ENCODE assay signal across 19 cellular contexts in the genomic region with DNA sequence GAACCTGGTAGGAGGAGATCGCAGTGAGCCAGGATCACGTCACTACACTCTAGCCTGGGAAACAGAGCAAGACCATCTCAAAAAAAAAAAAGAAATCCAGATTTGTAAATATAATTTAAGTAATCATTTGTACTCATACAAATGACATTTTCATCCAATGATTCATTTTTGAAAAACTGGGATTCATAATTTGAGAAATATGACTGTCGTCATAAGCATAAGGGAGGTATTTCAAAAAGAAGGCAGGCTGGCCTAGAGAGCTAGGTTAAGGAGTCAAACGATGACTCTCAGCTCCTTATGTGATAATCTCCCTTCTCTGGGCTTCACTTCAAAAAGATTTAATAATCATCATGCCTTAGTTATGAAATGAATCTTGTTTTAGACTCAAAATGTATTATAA. TPM values are rescaled to one million over a fixed set of nuclear protein-coding genes. Genes with fewer than 3 reads are reported as not detected.
DNase-seq lines count a peak whose midpoint lies in the region; ATAC-seq and TF ChIP-seq lines count a peak whose summit lies in the region.
"Had no signal": no experiment of that assay in that cellular context is flagged by ENCODE, and none has a peak within 500 bp of the region (broad histone marks: within the 10 kb centered on the region; RNA-seq: fewer than 3 reads in every experiment).

No MANE protein-coding gene starts in this region.

- H3K4me3 ChIP-seq in HFF-Myc (replicated peaks; ENCODE audit: low read depth, low read length) (peak overlapping the region; percentile 56; the same call in 1 of the 2 replicates), adipocyte (ENCODE audit: low read length) (peak overlapping the region; percentile 96), hepatocyte (no peak overlapping the region), heart right ventricle (no peak overlapping the region)
- H3K4me3 ChIP-seq: colonic mucosa, gastroesophageal sphincter, thoracic aorta had no signal

- peak overlapping the region; percentile 78 for H3K4me2 ChIP-seq in hepatocyte

- peak overlapping the region; percentile 19 for H3K9ac ChIP-seq in adipocyte (ENCODE audit: low read length)
- H3K9ac ChIP-seq: parathyroid adenoma had no signal

- H3K27ac ChIP-seq in hepatocyte: peak overlapping the region; percentile 98
- H3K27ac ChIP-seq in heart right ventricle: no peak overlapping the region
- H3K27ac ChIP-seq: colonic mucosa, gastroesophageal sphincter, parathyroid adenoma, RWPE1, thoracic aorta had no signal

- peak; percentile 60 for DNase-seq in AG08396 (ENCODE audit: low spot score)
- DNase-seq in HFF-Myc (ENCODE audit: extremely low read depth, low read depth): no peak
- no peak for DNase-seq in adipocyte (ENCODE audit: low read depth)
- no peak for DNase-seq in hepatocyte (ENCODE audit: low spot score)
- DNase-seq in C1 segment of cervical spinal cord (lab: John Stamatoyannopoulos, UW): no peak
- DNase-seq in heart right ventricle: no peak
- DNase-seq in NCI-H2227 (lab: John Stamatoyannopoulos, UW; ENCODE audit: unreplicated experiment): no peak
- DNase-seq: colonic mucosa; left ventricle myocardium superior; NCI-H1092; NCI-H748 treated with DMSO at 0.1 percent for 48 hours; stimulated activated CD4-positive, alpha-beta T cell treated with anti-CD3 and anti-CD28 coated beads, Interleukin-4, amount 100 ng/mL, for 4 hours; stimulated activated CD8-positive, alpha-beta memory T cell treated with anti-CD3 and anti-CD28 coated beads, Interleukin-4, amount 100 ng/mL, for 48 hours had no signal

- WGBS in hepatocyte (ENCODE audit: low lambda C conversion rate, missing lambda C conversion rate): 86% methylated on average over 4 of the region's 4 CpGs
- WGBS in heart right ventricle, 2 donors: 83 to 87% methylated on average over 4 of the region's 4 CpGs

- peaks cover 43% of the 10 kb centered on the region for H3K36me3 ChIP-seq in adipocyte (ENCODE audit: control insufficient read depth, insufficient read depth, low read length, severe bottlenecking)
- no peaks in the 10 kb centered on the region for H3K36me3 ChIP-seq in hepatocyte (replicated peaks; ENCODE audit: insufficient read depth, low read depth)
- H3K36me3 ChIP-seq in heart right ventricle: peaks cover 0 to 47% (median 31%) of the 10 kb centered on the region in 9 donors
- H3K36me3 ChIP-seq: colonic mucosa had no signal

- ATAC-seq in HG02852 (IDR thresholded peaks at IDR 0.05; ENCODE audit: unreplicated experiment) (no peak), heart right ventricle (no peak)
- ATAC-seq: activated T-helper 17 cell treated with anti-CD3 and anti-CD28 coated beads, Interleukin-2, amount 50 U/mL, for 72 hours; gastroesophageal sphincter; left ventricle myocardium superior had no signal

- H4K20me1 ChIP-seq in hepatocyte (ENCODE audit: insufficient read depth, poor library complexity, severe bottlenecking): peaks cover 13% of the 10 kb centered on the region

- no peaks in the 10 kb centered on the region for H3K27me3 ChIP-seq in adipocyte (replicated peaks; ENCODE audit: control insufficient read depth, insufficient read depth, low read length)
- H3K27me3 ChIP-seq in hepatocyte: no peaks in the 10 kb centered on the region
- no peaks in the 10 kb centered on the region for H3K27me3 ChIP-seq in heart right ventricle
- H3K27me3 ChIP-seq: colonic mucosa, gastroesophageal sphincter had no signal

- H2AFZ ChIP-seq in hepatocyte: no peak overlapping the region
- H2AFZ ChIP-seq: parathyroid adenoma had no signal

- intact Hi-C loops in heart right ventricle (cut with DNase I): loop anchor here in 3 of 10 donors (5.0 kb wide), 2 partner anchors 48 to 62 kb away; a partner anchor contains a TSS

- H3K4me1 ChIP-seq in adipocyte (ENCODE audit: control insufficient read depth, insufficient read depth, low read length): peaks cover 15% of the 10 kb centered on the region
- peaks cover 6% of the 10 kb centered on the region for H3K4me1 ChIP-seq in hepatocyte (ENCODE audit: insufficient read depth)
- peaks cover 0 to 23% (median 18%) of the 10 kb centered on the region in 9 donors for H3K4me1 ChIP-seq in heart right ventricle
- H3K4me1 ChIP-seq: parathyroid adenoma had no signal

- peaks cover 65% of the 10 kb centered on the region for H3K79me2 ChIP-seq in hepatocyte

- TF ChIP-seq CTCF in HFF-Myc (IDR thresholded peaks at IDR 0.05; ENCODE audit: low read depth, low read length, missing control alignments): no peak
- no peak for TF ChIP-seq CTCF in hepatocyte (IDR thresholded peaks at IDR 0.05; ENCODE audit: poor library complexity)
- TF ChIP-seq CTCF in heart right ventricle (IDR thresholded peaks at IDR 0.05): no peak

- no peaks in the 10 kb centered on the region for H3K9me2 ChIP-seq in hepatocyte (replicated peaks; ENCODE audit: insufficient read depth)

- H3K9me3 ChIP-seq in adipocyte (ENCODE audit: control insufficient read depth, low read length): no peaks in the 10 kb centered on the region
- H3K9me3 ChIP-seq in hepatocyte (ENCODE audit: low read depth): no peaks in the 10 kb centered on the region
- H3K9me3 ChIP-seq in heart right ventricle: no peaks in the 10 kb centered on the region
- H3K9me3 ChIP-seq: colonic mucosa, gastroesophageal sphincter, thoracic aorta had no signal

RNA-seq across cellular contexts. Expression of a gene that starts 2.3 kb away (rescaled TPM):
- total RNA-seq in hepatocyte (83.3 and 99.6 TPM in 2 replicates), heart right ventricle (10 to 100 TPM; 30.7 to 52.6 (median 46.3) TPM)
- polyA plus RNA-seq in hepatocyte (41.6 TPM in 2 replicates), heart right ventricle (10 to 100 TPM; 11.3 to 26.0 TPM)

RNA-seq across cellular contexts. Expression of a gene that starts 3.2 kb away (rescaled TPM):
- total RNA-seq in hepatocyte: 154 and 181 TPM in 2 replicates
- polyA plus RNA-seq in hepatocyte: 358 and 454 TPM in 2 replicates
- total RNA-seq in heart right ventricle: 100 to 1,000 TPM; 137 to 176 (median 156) TPM
- 100 to 1,000 TPM in 1 of 2 donors, 10 to 100 TPM in 1; 53.6 to 235 TPM for polyA plus RNA-seq in heart right ventricle

RNA-seq across cellular contexts. Expression of a gene that starts 48.1 kb away (rescaled TPM):
- total RNA-seq in hepatocyte (3.8 and 5.8 TPM in 2 replicates), heart right ventricle (10 to 100 TPM in 1 of 10 donors, 1 to 10 TPM in 9; 4.5 to 10.1 (median 6.9) TPM)
- polyA plus RNA-seq in hepatocyte (1.2 and 2.0 TPM in 2 replicates), heart right ventricle (1 to 10 TPM; 2.2 to 4.2 TPM)

RNA-seq across cellular contexts. Expression of a gene that starts 48.9 kb away (rescaled TPM):
- 15.1 and 15.9 TPM in 2 replicates for total RNA-seq in hepatocyte
- 17.1 and 23.2 TPM in 2 replicates for polyA plus RNA-seq in hepatocyte
- total RNA-seq in heart right ventricle: 1 to 10 TPM; 3.3 to 6.9 (median 5.5) TPM
- polyA plus RNA-seq in heart right ventricle: 10 to 100 TPM; 13.2 to 17.9 TPM

RNA-seq across cellular contexts. Expression of a gene that starts 59.8 kb away (rescaled TPM):
- total RNA-seq in hepatocyte (67.5 and 88.0 TPM in 2 replicates), heart right ventricle (10 to 100 TPM; 26.7 to 40.7 (median 29.6) TPM)
- polyA plus RNA-seq in hepatocyte (73.1 and 80.9 TPM in 2 replicates), heart right ventricle (10 to 100 TPM; 43.3 to 71.4 TPM)

Comparison
In these comparisons a context has a peak if more than half of its experiments do, and no peak if none do; other contexts are left out.
1. H3K4me3 ChIP-seq: peak in HFF-Myc (single experiment) and adipocyte (single experiment); none in hepatocyte (single experiment) and heart right ventricle (0 of 10).